1 cellular context compared by ENCODE assay signal in the genomic region with DNA sequence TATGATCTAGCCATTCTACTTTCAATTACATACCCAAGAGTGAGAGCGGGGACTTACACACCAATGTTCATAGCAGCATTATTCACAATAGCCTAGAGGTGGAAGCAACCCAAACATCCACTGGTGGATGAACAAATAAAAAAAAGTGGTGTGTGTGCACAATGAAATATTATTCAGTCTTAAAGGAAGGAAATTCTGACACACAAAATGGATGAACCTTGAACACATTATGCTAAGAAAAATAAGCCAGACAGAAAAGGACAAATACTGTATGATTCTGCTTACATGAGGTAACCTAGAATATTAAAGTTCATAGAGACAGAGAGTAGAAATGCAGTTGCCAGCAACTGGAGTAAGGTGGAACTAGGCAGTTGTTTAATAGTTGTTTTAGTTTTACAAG.
TF ChIP-seq lines count a peak whose summit lies in the region.

No MANE protein-coding gene starts in this region.

TF ChIP-seq in GM23338, 12 proteins besides CTCF, POLR2A, EP300 and RAD21:
- no peak for TF ChIP-seq JUNB (IDR thresholded peaks at IDR 0.05; ENCODE audit: unreplicated experiment)
- TF ChIP-seq REST (IDR thresholded peaks at IDR 0.05; ENCODE audit: unreplicated experiment), result no peak
- no peak for TF ChIP-seq STAT1 (IDR thresholded peaks at IDR 0.05; ENCODE audit: unreplicated experiment)
